Comparison of ENCODE assay signal across 1 cellular context in genomic region chr17:67374329-67375053, GRCh38.
TF ChIP-seq lines count a peak whose summit lies in the region.

No MANE protein-coding gene starts in this region.

TF ChIP-seq in HepG2, 621 proteins besides CTCF, POLR2A, EP300 and RAD21 (continued from another document and continues in another):
- TF ChIP-seq MNT (IDR thresholded peaks at IDR 0.05) (no peak), ARID4A (CRISPR knock-in tag; IDR thresholded peaks at IDR 0.05; ENCODE audit: borderline replicate concordance) (peak; percentile 45; the same call in 1 of the 2 replicates), NFRKB (IDR thresholded peaks at IDR 0.05) (no peak), SP1 (IDR thresholded peaks at IDR 0.05) (no peak), SP1 (CRISPR knock-in tag; IDR thresholded peaks at IDR 0.05) (no peak), MAZ (IDR thresholded peaks at IDR 0.05; ENCODE audit: borderline replicate concordance, low read depth, low read length) (peak; percentile 32; the same call in 1 of the 2 replicates), MAZ (CRISPR knock-in tag; IDR thresholded peaks at IDR 0.05; ENCODE audit: low read depth) (peak; percentile 72), HINFP (CRISPR knock-in tag; IDR thresholded peaks at IDR 0.05; ENCODE audit: low read depth) (0 out of 2 replicates have a peak, but pooled peaks have one; percentile 21), ERF (CRISPR knock-in tag; IDR thresholded peaks at IDR 0.05) (no peak), NR2F6 (IDR thresholded peaks at IDR 0.05) (no peak), NR2F6 (CRISPR knock-in tag; IDR thresholded peaks at IDR 0.05) (peak; percentile 42; the same call in 1 of the 2 replicates), CBFB (CRISPR knock-in tag; IDR thresholded peaks at IDR 0.05) (peak; percentile 72; the same call in 1 of the 2 replicates), AKAP8 (CRISPR knock-in tag; IDR thresholded peaks at IDR 0.05) (no peak), MTERF4 (CRISPR knock-in tag; IDR thresholded peaks at IDR 0.05) (peak; percentile 61; the same call in 1 of the 2 replicates), ZNF800 (CRISPR knock-in tag; IDR thresholded peaks at IDR 0.05) (0 out of 2 replicates have a peak, but pooled peaks have one; percentile 35), PATZ1 (CRISPR knock-in tag; IDR thresholded peaks at IDR 0.05) (peak; percentile 92), RXRB (CRISPR knock-in tag; IDR thresholded peaks at IDR 0.05; ENCODE audit: borderline replicate concordance) (peak; percentile 38; the same call in 1 of the 2 replicates), TAF1 (CRISPR knock-in tag; IDR thresholded peaks at IDR 0.05) (no peak), XRCC5 (optimal IDR thresholded peaks at IDR 0.05; ENCODE audit: low read length) (peak; percentile 92), ZNF644 (CRISPR knock-in tag; IDR thresholded peaks at IDR 0.05; ENCODE audit: low read depth) (no peak), BRD4 (CRISPR knock-in tag; IDR thresholded peaks at IDR 0.05) (no peak), POGK (CRISPR knock-in tag; conservative IDR thresholded peaks at IDR 0.05) (0 out of 2 replicates have a peak, but pooled peaks have one; percentile 33), HDAC2 (CRISPR knock-in tag; IDR thresholded peaks at IDR 0.05) (peak; percentile 19; the same call in 1 of the 2 replicates), SAP130 (CRISPR knock-in tag; IDR thresholded peaks at IDR 0.05; ENCODE audit: low read depth) (peak; percentile 70), ZNF407 (CRISPR knock-in tag; IDR thresholded peaks at IDR 0.05; ENCODE audit: not compliant biosample characterization) (no peak), ATF4 (CRISPR knock-in tag; IDR thresholded peaks at IDR 0.05) (0 out of 4 replicates have a peak, but pooled peaks of 1 of the 2 experiments have one; percentile 15), FOXO1 (CRISPR knock-in tag; IDR thresholded peaks at IDR 0.05) (peak; percentile 33; the same call in 1 of the 2 replicates), JARID2 (CRISPR knock-in tag; IDR thresholded peaks at IDR 0.05; ENCODE audit: insufficient replicate concordance) (peak; percentile 62)
